In genomic region chr6:42043787-42044475, GRCh38 we compare ENCODE assay signal across 8 cellular contexts. TPM values are rescaled to one million over a fixed set of nuclear protein-coding genes. Genes with fewer than 3 reads are reported as not detected.
DNase-seq lines count a peak whose midpoint lies in the region; ATAC-seq and TF ChIP-seq lines count a peak whose summit lies in the region.

No MANE protein-coding gene starts in this region.

- DNase-seq in LHCN-M2 (ENCODE audit: low read depth), result peak; percentile 88
- peak; percentile 83 for DNase-seq in RKO (ENCODE audit: low spot score)
- peak; percentile 94 to 95 for DNase-seq in activated T-cell treated with anti-CD3 and anti-CD28 coated beads, Interleukin-2, amount 50 U/mL, for 72 hours
- DNase-seq in fibroblast of lung (ENCODE audit: low read depth in 2 of 2), result peak; percentile 66 to 83

- H3K9me3 Mint-ChIP-seq in activated T-cell treated with anti-CD3 and anti-CD28 coated beads, Interleukin-2, amount 50 U/mL, for 72 hours, result no peaks in the 10 kb centered on the region
- no peaks in the 10 kb centered on the region for H3K9me3 Mint-ChIP-seq in nephron
- H3K9me3 Mint-ChIP-seq in stimulated activated naive CD8-positive, alpha-beta T cell treated with anti-CD3 and anti-CD28 coated beads, Interleukin-15, Interleukin-2, amounts not matched to agents 100 ng/mL and 50 ng/mL, for 24 hours, result no peaks in the 10 kb centered on the region

- H3K27me3 ChIP-seq in fibroblast of lung (ENCODE audit: control insufficient read depth, insufficient read depth, low read length), result peaks cover 2% of the 10 kb centered on the region

- H3K27ac ChIP-seq in C4-2B (no peak overlapping the region), fibroblast of lung (ENCODE audit: insufficient read depth, low read length) (no peak overlapping the region)

- H3K79me2 ChIP-seq in fibroblast of lung (ENCODE audit: control insufficient read depth, insufficient read depth, low read length), result no peaks in the 10 kb centered on the region

- TF ChIP-seq CTCF in C4-2B (conservative IDR thresholded peaks at IDR 0.05), result peak; percentile 94
- peak; percentile 98 to 99 for TF ChIP-seq CTCF in fibroblast of lung (conservative IDR thresholded peaks at IDR 0.05 in 1 of 2, IDR thresholded peaks at IDR 0.05 in 1 of 2; ENCODE audit: low read depth in 1 of 2, low read length in 2 of 2)
- peak; percentile 95 to 98 (median 95) for TF ChIP-seq CTCF in nephron (IDR thresholded peaks at IDR 0.05; ENCODE audit: unreplicated experiment in 3 of 3)

- H3K4me2 ChIP-seq in fibroblast of lung (ENCODE audit: extremely low read depth, insufficient read depth, low read length), result no peak overlapping the region

- peak; percentile 31 for ATAC-seq in GM21360 (IDR thresholded peaks at IDR 0.05; ENCODE audit: unreplicated experiment)
- ATAC-seq in activated T-cell treated with anti-CD3 and anti-CD28 coated beads, Interleukin-2, amount 50 U/mL, for 72 hours (replicated peaks in 1 of 2), result peak; percentile 53 to 55

- H3K9ac ChIP-seq in fibroblast of lung (ENCODE audit: insufficient read depth, low read length), result no peak overlapping the region

- peaks cover 16% of the 10 kb centered on the region for H3K4me1 ChIP-seq in fibroblast of lung (ENCODE audit: control insufficient read depth, extremely low read depth, insufficient read depth, low read length)

- no peaks in the 10 kb centered on the region for H3K9me3 ChIP-seq in fibroblast of lung (ENCODE audit: control insufficient read depth, insufficient read depth, low read depth, low read length)

- peaks cover 0 to 2% of the 10 kb centered on the region in 2 donors for H3K36me3 Mint-ChIP-seq in activated T-cell treated with anti-CD3 and anti-CD28 coated beads, Interleukin-2, amount 50 U/mL, for 72 hours (ENCODE audit: insufficient read depth in 2 of 2)
- H3K36me3 Mint-ChIP-seq in nephron (ENCODE audit: low read depth), result no peaks in the 10 kb centered on the region
- H3K36me3 Mint-ChIP-seq in stimulated activated naive CD8-positive, alpha-beta T cell treated with anti-CD3 and anti-CD28 coated beads, Interleukin-15, Interleukin-2, amounts not matched to agents 100 ng/mL and 50 ng/mL, for 24 hours (ENCODE audit: low read depth), result no peaks in the 10 kb centered on the region

- no peaks in the 10 kb centered on the region for H4K20me1 ChIP-seq in fibroblast of lung (ENCODE audit: control insufficient read depth, extremely low read depth, insufficient read depth, low read length)

- no peaks in the 10 kb centered on the region for H3K27me3 Mint-ChIP-seq in activated T-cell treated with anti-CD3 and anti-CD28 coated beads, Interleukin-2, amount 50 U/mL, for 72 hours (ENCODE audit: low read depth)
- H3K27me3 Mint-ChIP-seq in nephron (ENCODE audit: low read depth), result peaks cover 5% of the 10 kb centered on the region
- no peaks in the 10 kb centered on the region for H3K27me3 Mint-ChIP-seq in stimulated activated naive CD8-positive, alpha-beta T cell treated with anti-CD3 and anti-CD28 coated beads, Interleukin-15, Interleukin-2, amounts not matched to agents 100 ng/mL and 50 ng/mL, for 24 hours

- H3K27ac Mint-ChIP-seq in activated T-cell treated with anti-CD3 and anti-CD28 coated beads, Interleukin-2, amount 50 U/mL, for 72 hours, result peak overlapping the region; percentile 9
- H3K27ac Mint-ChIP-seq in nephron, result peak overlapping the region; percentile 35 to 89 (median 82)
- H3K27ac Mint-ChIP-seq in stimulated activated naive CD8-positive, alpha-beta T cell treated with anti-CD3 and anti-CD28 coated beads, Interleukin-15, Interleukin-2, amounts not matched to agents 100 ng/mL and 50 ng/mL, for 24 hours, result peak overlapping the region; percentile 97

- peaks cover 93% of the 10 kb centered on the region for H3K4me1 Mint-ChIP-seq in activated T-cell treated with anti-CD3 and anti-CD28 coated beads, Interleukin-2, amount 50 U/mL, for 72 hours (ENCODE audit: low read depth)
- H3K4me1 Mint-ChIP-seq in nephron, result peaks cover 66% of the 10 kb centered on the region
- peaks cover 92% of the 10 kb centered on the region for H3K4me1 Mint-ChIP-seq in stimulated activated naive CD8-positive, alpha-beta T cell treated with anti-CD3 and anti-CD28 coated beads, Interleukin-15, Interleukin-2, amounts not matched to agents 100 ng/mL and 50 ng/mL, for 24 hours (ENCODE audit: low read depth)

- H3K36me3 ChIP-seq in fibroblast of lung (ENCODE audit: control insufficient read depth, insufficient read depth, low read length), result no peaks in the 10 kb centered on the region

- no peak overlapping the region for H2AFZ ChIP-seq in fibroblast of lung (ENCODE audit: low read length)

- peak overlapping the region; percentile 78 to 88 for H3K4me3 Mint-ChIP-seq in activated T-cell treated with anti-CD3 and anti-CD28 coated beads, Interleukin-2, amount 50 U/mL, for 72 hours
- peak overlapping the region; percentile 25 to 59 (median 52) for H3K4me3 Mint-ChIP-seq in nephron
- peak overlapping the region; percentile 63 for H3K4me3 Mint-ChIP-seq in stimulated activated naive CD8-positive, alpha-beta T cell treated with anti-CD3 and anti-CD28 coated beads, Interleukin-15, Interleukin-2, amounts not matched to agents 100 ng/mL and 50 ng/mL, for 24 hours

- H3K4me3 ChIP-seq in fibroblast of lung (replicated peaks in 1 of 4; ENCODE audit: control extremely low read depth in 1 of 4, insufficient read depth in 1 of 4, low read depth in 3 of 4, low read length in 4 of 4), result peak overlapping the region in 1 of 4 experiments; percentile 2

RNA-seq across cellular contexts. Expression of gene TAF8, which starts 6.4 kb away (rescaled TPM):
- total RNA-seq in LHCN-M2 (2014; rRNA removed) (18.1 and 26.5 TPM in 2 replicates), fibroblast of lung (12.6 and 13.9 TPM in 2 replicates)
- 9.8 TPM for polyA plus RNA-seq in LHCN-M2 (2012)
- 10 to 100 TPM; 62.6 to 70.4 TPM for total RNA-seq in activated T-cell treated with anti-CD3 and anti-CD28 coated beads, Interleukin-2, amount 50 U/mL, for 72 hours
- 14.0 and 17.4 TPM in 2 replicates for polyA plus RNA-seq in fibroblast of lung
- polyA plus RNA-seq in fibroblast of lung (2012), result 10.0 and 11.4 TPM in 2 replicates
- polyA minus RNA-seq in fibroblast of lung (ENCODE audit: low replicate concordance), result 24.3 and 29.6 TPM in 2 replicates

Comparison
In these comparisons a context has a peak if more than half of its experiments do, and no peak if none do; other contexts are left out.
1. H3K27ac Mint-ChIP-seq: peak in every context shown above with its lines; median percentile 97 in stimulated activated naive CD8-positive, alpha-beta T cell treated with anti-CD3 and anti-CD28 coated beads, Interleukin-15, Interleukin-2, amounts not matched to agents 100 ng/mL and 50 ng/mL, for 24 hours; 82 in nephron; 9 in activated T-cell treated with anti-CD3 and anti-CD28 coated beads, Interleukin-2, amount 50 U/mL, for 72 hours.